ENCODE assay signal across 1 cellular context in genomic region chr9:128575469-128575868, GRCh38.
TF ChIP-seq lines count a peak whose summit lies in the region.

No MANE protein-coding gene starts in this region.

TF ChIP-seq in HCT116, 20 proteins besides CTCF, POLR2A, EP300 and RAD21:
- TF ChIP-seq REST (IDR thresholded peaks at IDR 0.05; ENCODE audit: low read depth) = no peak
- TF ChIP-seq ZFX (IDR thresholded peaks at IDR 0.05) = no peak
- TF ChIP-seq YY1 (IDR thresholded peaks at IDR 0.05; ENCODE audit: extremely low read depth, insufficient replicate concordance, low read depth, low read length) = no peak
- no peak for TF ChIP-seq ZBTB33 (IDR thresholded peaks at IDR 0.05; ENCODE audit: extremely low read depth, insufficient replicate concordance, low read length)
- no peak for TF ChIP-seq EZH2 (IDR thresholded peaks at IDR 0.05)
- TF ChIP-seq SIN3A (IDR thresholded peaks at IDR 0.05; ENCODE audit: low read depth) = no peak
- TF ChIP-seq SRF (IDR thresholded peaks at IDR 0.05; ENCODE audit: low read depth) = no peak
- TF ChIP-seq CBX3 (IDR thresholded peaks at IDR 0.05; ENCODE audit: low read depth) = no peak
- TF ChIP-seq ELF1 (IDR thresholded peaks at IDR 0.05; ENCODE audit: borderline replicate concordance, low read depth) = no peak
- TF ChIP-seq JUND (IDR thresholded peaks at IDR 0.05) = no peak
- TF ChIP-seq CEBPB (IDR thresholded peaks at IDR 0.05; ENCODE audit: low read depth) = no peak
- TF ChIP-seq MAX (IDR thresholded peaks at IDR 0.05) = no peak
- TF ChIP-seq ZNF274 (IDR thresholded peaks at IDR 0.05; ENCODE audit: low read depth, low read length) = no peak
- no peak for TF ChIP-seq ATF3 (IDR thresholded peaks at IDR 0.05)
- TF ChIP-seq EZH2phosphoT487 (IDR thresholded peaks at IDR 0.05; ENCODE audit: borderline replicate concordance) = no peak
- no peak for TF ChIP-seq TCF7L2 (IDR thresholded peaks at IDR 0.05; ENCODE audit: borderline replicate concordance, extremely low read depth, insufficient read depth, insufficient read length)
- TF ChIP-seq SP1 (IDR thresholded peaks at IDR 0.05; ENCODE audit: low read depth) = no peak
- TF ChIP-seq POLR2AphosphoS5 (IDR thresholded peaks at IDR 0.05; ENCODE audit: low read depth, low read length) = no peak
- TF ChIP-seq FOSL1 (IDR thresholded peaks at IDR 0.05; ENCODE audit: low read depth) = no peak
- no peak for TF ChIP-seq EGR1 (IDR thresholded peaks at IDR 0.05; ENCODE audit: low read depth)
